ENCODE assay signal across 1 cellular context in the genomic region with DNA sequence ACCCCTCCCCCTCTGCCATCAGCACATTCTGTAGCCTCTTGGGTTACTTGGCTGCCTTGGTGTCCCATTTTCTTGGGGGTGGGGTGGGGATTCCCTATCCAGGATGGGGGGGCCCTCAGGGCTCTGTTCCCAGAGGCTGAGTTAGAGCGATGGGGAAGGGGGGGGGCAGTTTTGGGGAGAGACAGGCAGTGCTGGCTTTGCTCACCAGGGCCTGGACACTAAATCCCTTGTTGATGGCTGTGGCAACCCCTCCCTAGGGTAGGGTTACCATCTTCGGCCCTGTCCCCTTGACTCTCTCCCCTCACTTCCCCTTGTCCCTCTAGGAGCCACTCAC.
TF ChIP-seq lines count a peak whose summit lies in the region.

No MANE protein-coding gene starts in this region.

TF ChIP-seq in GM23338, 12 proteins besides CTCF, POLR2A, EP300 and RAD21:
- TF ChIP-seq EZH2phosphoT487 (IDR thresholded peaks at IDR 0.05; ENCODE audit: unreplicated experiment) (no peak), STAT1 (IDR thresholded peaks at IDR 0.05; ENCODE audit: unreplicated experiment) (no peak), ZNF331 (CRISPR knock-in tag; IDR thresholded peaks at IDR 0.05; ENCODE audit: low read depth) (no peak), NANOG (IDR thresholded peaks at IDR 0.05; ENCODE audit: borderline replicate concordance) (no peak)
- TF ChIP-seq, protein P1, sequence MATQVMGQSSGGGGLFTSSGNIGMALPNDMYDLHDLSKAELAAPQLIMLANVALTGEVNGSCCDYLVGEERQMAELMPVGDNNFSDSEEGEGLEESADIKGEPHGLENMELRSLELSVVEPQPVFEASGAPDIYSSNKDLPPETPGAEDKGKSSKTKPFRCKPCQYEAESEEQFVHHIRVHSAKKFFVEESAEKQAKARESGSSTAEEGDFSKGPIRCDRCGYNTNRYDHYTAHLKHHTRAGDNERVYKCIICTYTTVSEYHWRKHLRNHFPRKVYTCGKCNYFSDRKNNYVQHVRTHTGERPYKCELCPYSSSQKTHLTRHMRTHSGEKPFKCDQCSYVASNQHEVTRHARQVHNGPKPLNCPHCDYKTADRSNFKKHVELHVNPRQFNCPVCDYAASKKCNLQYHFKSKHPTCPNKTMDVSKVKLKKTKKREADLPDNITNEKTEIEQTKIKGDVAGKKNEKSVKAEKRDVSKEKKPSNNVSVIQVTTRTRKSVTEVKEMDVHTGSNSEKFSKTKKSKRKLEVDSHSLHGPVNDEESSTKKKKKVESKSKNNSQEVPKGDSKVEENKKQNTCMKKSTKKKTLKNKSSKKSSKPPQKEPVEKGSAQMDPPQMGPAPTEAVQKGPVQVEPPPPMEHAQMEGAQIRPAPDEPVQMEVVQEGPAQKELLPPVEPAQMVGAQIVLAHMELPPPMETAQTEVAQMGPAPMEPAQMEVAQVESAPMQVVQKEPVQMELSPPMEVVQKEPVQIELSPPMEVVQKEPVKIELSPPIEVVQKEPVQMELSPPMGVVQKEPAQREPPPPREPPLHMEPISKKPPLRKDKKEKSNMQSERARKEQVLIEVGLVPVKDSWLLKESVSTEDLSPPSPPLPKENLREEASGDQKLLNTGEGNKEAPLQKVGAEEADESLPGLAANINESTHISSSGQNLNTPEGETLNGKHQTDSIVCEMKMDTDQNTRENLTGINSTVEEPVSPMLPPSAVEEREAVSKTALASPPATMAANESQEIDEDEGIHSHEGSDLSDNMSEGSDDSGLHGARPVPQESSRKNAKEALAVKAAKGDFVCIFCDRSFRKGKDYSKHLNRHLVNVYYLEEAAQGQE (IDR thresholded peaks at IDR 0.05; ENCODE audit: unreplicated experiment): no peak
